1 cellular context compared by ENCODE assay signal in genomic region chr7:28069788-28070187, GRCh38.
TF ChIP-seq lines count a peak whose summit lies in the region.

No MANE protein-coding gene starts in this region.

TF ChIP-seq in WTC11, 78 proteins besides CTCF, POLR2A, EP300 and RAD21 (continued from another document):
- TF ChIP-seq, protein P1, sequence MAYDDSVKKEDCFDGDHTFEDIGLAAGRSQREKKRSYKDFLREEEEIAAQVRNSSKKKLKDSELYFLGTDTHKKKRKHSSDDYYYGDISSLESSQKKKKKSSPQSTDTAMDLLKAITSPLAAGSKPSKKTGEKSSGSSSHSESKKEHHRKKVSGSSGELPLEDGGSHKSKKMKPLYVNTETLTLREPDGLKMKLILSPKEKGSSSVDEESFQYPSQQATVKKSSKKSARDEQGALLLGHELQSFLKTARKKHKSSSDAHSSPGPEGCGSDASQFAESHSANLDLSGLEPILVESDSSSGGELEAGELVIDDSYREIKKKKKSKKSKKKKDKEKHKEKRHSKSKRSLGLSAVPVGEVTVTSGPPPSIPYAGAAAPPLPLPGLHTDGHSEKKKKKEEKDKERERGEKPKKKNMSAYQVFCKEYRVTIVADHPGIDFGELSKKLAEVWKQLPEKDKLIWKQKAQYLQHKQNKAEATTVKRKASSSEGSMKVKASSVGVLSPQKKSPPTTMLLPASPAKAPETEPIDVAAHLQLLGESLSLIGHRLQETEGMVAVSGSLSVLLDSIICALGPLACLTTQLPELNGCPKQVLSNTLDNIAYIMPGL (CRISPR knock-in tag; IDR thresholded peaks at IDR 0.05): no peak
- no peak for TF ChIP-seq NR1H2 (CRISPR knock-in tag; IDR thresholded peaks at IDR 0.05)
